In the genomic region with DNA sequence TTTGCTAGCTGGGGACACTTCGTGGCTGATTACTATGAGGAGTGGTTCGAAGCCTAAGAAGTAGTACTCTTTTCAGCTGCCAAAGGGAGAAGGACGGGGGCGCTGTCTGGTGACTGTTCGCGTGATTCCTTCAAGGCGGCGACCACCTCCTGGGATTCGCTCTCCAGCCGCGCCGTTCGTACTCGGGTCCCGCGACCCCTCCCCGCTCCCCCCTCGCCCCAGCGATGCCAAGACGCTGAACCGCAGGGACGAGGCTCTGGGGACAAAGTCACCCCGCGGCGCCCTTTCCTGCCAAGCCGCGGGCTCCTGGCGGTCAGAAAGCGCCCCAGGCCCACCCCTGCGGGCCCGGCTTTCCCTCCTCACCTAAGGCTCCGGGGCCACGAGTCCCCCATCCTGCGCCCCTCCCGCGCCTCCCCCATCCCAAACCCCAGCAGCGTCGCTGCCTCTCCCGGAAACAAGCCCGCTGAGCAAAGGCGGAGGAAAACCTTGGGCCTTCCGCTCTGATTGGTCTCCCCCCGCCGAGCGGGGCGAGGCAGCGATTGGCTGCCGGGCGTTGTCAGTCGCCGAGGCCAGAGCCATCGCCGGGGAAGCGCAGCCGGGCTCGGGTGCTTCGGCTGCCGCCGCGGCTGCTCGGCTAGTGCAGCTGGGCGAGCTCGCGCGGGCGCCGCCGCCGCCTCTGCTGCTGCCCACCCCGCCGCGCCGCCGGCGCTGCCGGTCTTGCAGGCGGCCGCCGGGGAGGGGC, we compare ENCODE assay signal across 8 cellular contexts. TPM values are rescaled to one million over a fixed set of nuclear protein-coding genes. Genes with fewer than 3 reads are reported as not detected.
DNase-seq lines count a peak whose midpoint lies in the region; ATAC-seq and TF ChIP-seq lines count a peak whose summit lies in the region.

A gene (plus strand): TSS at position 572 of the 742 bp plus-strand sequence.

- peak within 1 kb of the TSS; percentile 67 for H3K4me3 Mint-ChIP-seq in activated naive CD8-positive, alpha-beta T cell treated with anti-CD3 and anti-CD28 coated beads, Interleukin-2, amount 50 U/mL, for 24 hours

- H3K27ac Mint-ChIP-seq in activated naive CD8-positive, alpha-beta T cell treated with anti-CD3 and anti-CD28 coated beads, Interleukin-2, amount 50 U/mL, for 24 hours, result no peak within 1 kb of the TSS

- TF ChIP-seq CTCF in GM06990 (IDR thresholded peaks at IDR 0.05; ENCODE audit: insufficient read depth, low read length, poor library complexity, severe bottlenecking) (peak; percentile 32), RWPE2 (IDR thresholded peaks at IDR 0.05; ENCODE audit: poor library complexity, severe bottlenecking) (peak; percentile 42)

- H3K27me3 ChIP-seq in GM06990 (replicated peaks; ENCODE audit: control insufficient read depth, insufficient read depth, low read length) (no peaks in the 10 kb centered on the region; the same call in 1 of the 2 replicates), H7 (ENCODE audit: control insufficient read depth, insufficient read depth, low read length) (peaks cover 7% of the 10 kb centered on the region), RWPE2 (ENCODE audit: insufficient read depth, poor library complexity, severe bottlenecking) (peaks cover 72% of the 10 kb centered on the region)

- no peaks in the 10 kb centered on the region for H3K9me3 ChIP-seq in RWPE2 (ENCODE audit: severe bottlenecking)

- peaks cover 1% of the 10 kb centered on the region for H3K36me3 Mint-ChIP-seq in activated naive CD8-positive, alpha-beta T cell treated with anti-CD3 and anti-CD28 coated beads, Interleukin-2, amount 50 U/mL, for 24 hours (ENCODE audit: low read depth)

- H3K4me3 ChIP-seq in GM06990 (replicated peaks; ENCODE audit: low read depth, low read length), result peak within 1 kb of the TSS; percentile 61
- peak within 1 kb of the TSS; percentile 90 for H3K4me3 ChIP-seq in H7 (ENCODE audit: insufficient read depth, low read depth, low read length)
- peak within 1 kb of the TSS; percentile 39 for H3K4me3 ChIP-seq in RWPE2 (ENCODE audit: severe bottlenecking)

- H3K36me3 ChIP-seq in GM06990 (ENCODE audit: control insufficient read depth, insufficient read depth, low read length) (no peaks in the 10 kb centered on the region), H7 (replicated peaks; ENCODE audit: control insufficient read depth, insufficient read depth, low read length) (no peaks in the 10 kb centered on the region), RWPE2 (ENCODE audit: low read depth) (no peaks in the 10 kb centered on the region)

- DNase-seq in GM06990 (ENCODE audit: extremely low read depth, insufficient read length), result peak; percentile 82
- peak; percentile 94 for DNase-seq in H7
- DNase-seq in Kasumi-1 (lab: John Stamatoyannopoulos, UW), result peak; percentile 89 to 95
- DNase-seq in RWPE2 (ENCODE audit: low spot score), result peak; percentile 72
- peak; percentile 65 for DNase-seq in activated naive CD8-positive, alpha-beta T cell treated with anti-CD3 and anti-CD28 coated beads, Interleukin-2, amount 50 U/mL, for 24 hours
- DNase-seq in Right ventricle myocardium inferior (ENCODE audit: missing footprints), result peak; percentile 91
- peak; percentile 31 to 93 (median 83) for DNase-seq in nucleus accumbens (lab: John Stamatoyannopoulos, UW)
- peak; percentile 85 for DNase-seq in ureter (ENCODE audit: low spot score)

- intact Hi-C loops in Right ventricle myocardium inferior (cut with DNase I), result loop anchor here (2.0 to 5.0 kb wide), 2 partner anchors 18 to 105 kb away; no protein-coding TSS in a partner anchor

- no peak within 1 kb of the TSS for H3K27ac ChIP-seq in RWPE2 (ENCODE audit: poor library complexity, severe bottlenecking)

- peaks cover 47% of the 10 kb centered on the region for H3K27me3 Mint-ChIP-seq in activated naive CD8-positive, alpha-beta T cell treated with anti-CD3 and anti-CD28 coated beads, Interleukin-2, amount 50 U/mL, for 24 hours

- peaks cover 3% of the 10 kb centered on the region for H3K4me1 ChIP-seq in RWPE2 (ENCODE audit: insufficient read depth, poor library complexity, severe bottlenecking)

- peaks cover 3% of the 10 kb centered on the region for H3K9me3 Mint-ChIP-seq in activated naive CD8-positive, alpha-beta T cell treated with anti-CD3 and anti-CD28 coated beads, Interleukin-2, amount 50 U/mL, for 24 hours

- ATAC-seq in RWPE2 (ENCODE audit: low read depth) (peak; percentile 95), Right ventricle myocardium inferior (peak; percentile 99)
- peak; percentile 96 for ATAC-seq in activated naive CD8-positive, alpha-beta T cell treated with anti-CD3 and anti-CD28 coated beads, Interleukin-2, amount 50 U/mL, for 24 hours

- peaks cover 14% of the 10 kb centered on the region for H3K4me1 Mint-ChIP-seq in activated naive CD8-positive, alpha-beta T cell treated with anti-CD3 and anti-CD28 coated beads, Interleukin-2, amount 50 U/mL, for 24 hours

RNA-seq across cellular contexts. Expression of the gene that starts here (rescaled TPM):
- total RNA-seq in H7 (2014; rRNA removed; shearing (Covaris generic)), result 20.8 and 26.0 TPM in 2 replicates
- total RNA-seq in Right ventricle myocardium inferior, result 0.24 TPM
- total RNA-seq in ureter, result 0.36 TPM

Comparison
In these comparisons a context has a peak if more than half of its experiments do, and no peak if none do; other contexts are left out.
1. RNA of the gene that starts here (total RNA-seq): 20.8 to 26.0 TPM in H7; 0.36 TPM in ureter (single experiment) and 0.24 TPM in Right ventricle myocardium inferior (single experiment); every median in the first group is over 10 times any median in the second.
2. Peak in DNase-seq and ATAC-seq in Right ventricle myocardium inferior; RNA of the gene not detected or under 1 TPM.
3. Peak in DNase-seq in ureter; RNA of the gene not detected or under 1 TPM.
4. H3K4me3 ChIP-seq: peak in every context shown above with its lines; median percentile 90 in H7; 61 in GM06990; 39 in RWPE2.
5. Peak in every context shown above with its lines, with median percentiles within 50 percentile points of each other: DNase-seq and ATAC-seq.